13 cellular contexts compared by ENCODE assay signal in genomic region chr4:94285666-94286065, GRCh38. TPM values are rescaled to one million over a fixed set of nuclear protein-coding genes. Genes with fewer than 3 reads are reported as not detected.
A peak's percentile ranks its signal among the peaks of the same experiment; 100 is the strongest.
DNase-seq lines count a peak whose midpoint lies in the region; ATAC-seq and TF ChIP-seq lines count a peak whose summit lies in the region.
"Had no signal": no experiment of that assay in that cellular context is flagged by ENCODE, and none has a peak within 500 bp of the region (broad histone marks: within the 10 kb centered on the region; RNA-seq: fewer than 3 reads in every experiment).

No MANE protein-coding gene starts in this region.

- H3K27ac Mint-ChIP-seq in activated CD4-positive, alpha-beta T cell treated with anti-CD3 and anti-CD28 coated beads, Interleukin-2, amount 10 ng/mL, durations not matched to agents 24 days and 14 days: peak overlapping the region; percentile 43
- peak overlapping the region; percentile 17 for H3K27ac Mint-ChIP-seq in WTC11
- H3K27ac Mint-ChIP-seq: B cell; CD8-positive, alpha-beta T cell had no signal

- H3K36me3 ChIP-seq in PC-3 (ENCODE audit: low read depth, low read length): peaks cover 11% of the 10 kb centered on the region

- H3K4me1 Mint-ChIP-seq in activated CD4-positive, alpha-beta T cell treated with anti-CD3 and anti-CD28 coated beads, Interleukin-2, amount 10 ng/mL, durations not matched to agents 24 days and 14 days: peaks cover 3% of the 10 kb centered on the region
- H3K4me1 Mint-ChIP-seq in WTC11: no peaks in the 10 kb centered on the region
- H3K4me1 Mint-ChIP-seq: B cell had no signal

- no peak overlapping the region for H2AFZ ChIP-seq in PC-3 (ENCODE audit: low read length)

- BruUV-seq in PC-3 (replicated peaks; lab: Mats Ljungman, UMichigan): no TSS peak

- TF ChIP-seq CTCF in WTC11 (IDR thresholded peaks at IDR 0.05) (no peak), PC-3 (conservative IDR thresholded peaks at IDR 0.05; ENCODE audit: low read depth, low read length) (no peak)

- no peaks in the 10 kb centered on the region for H3K27me3 ChIP-seq in PC-3 (ENCODE audit: low read length)

- no peaks in the 10 kb centered on the region for H3K9me3 Mint-ChIP-seq in activated CD4-positive, alpha-beta T cell treated with anti-CD3 and anti-CD28 coated beads, Interleukin-2, amount 10 ng/mL, durations not matched to agents 24 days and 14 days
- H3K9me3 Mint-ChIP-seq in WTC11: no peaks in the 10 kb centered on the region
- H3K9me3 Mint-ChIP-seq: CD8-positive, alpha-beta T cell had no signal

- no peak overlapping the region for H3K9ac ChIP-seq in PC-3 (ENCODE audit: low read length)

- CTCF ChIA-PET in WTC11 (lab: Charles Lee): no interaction called here
- CTCF ChIA-PET in PC-3 (lab: Charles Lee): no interaction called here

- H3K27ac ChIP-seq in PC-3 (ENCODE audit: low read length): no peak overlapping the region

- no peak for DNase-seq in activated CD4-positive, alpha-beta T cell treated with anti-CD3 and anti-CD28 coated beads, Interleukin-2, amount 10 ng/mL, durations not matched to agents 24 days and 14 days
- DNase-seq in activated CD4-positive, alpha-beta T cell treated with anti-CD3 and anti-CD28 coated beads, Interleukin-2, amount 50 U/mL, for 1 hour: no peak
- DNase-seq in NCI-H1436 (lab: John Stamatoyannopoulos, UW): peak; percentile 8
- no peak for DNase-seq in WTC11 (ENCODE audit: low spot score)
- DNase-seq in mucosa of gallbladder (ENCODE audit: low spot score): peak; percentile 34
- DNase-seq in stimulated activated naive CD4-positive, alpha-beta T cell (lab: John Stamatoyannopoulos, UW): no peak
- no peak for DNase-seq in left cardiac atrium
- DNase-seq in PC-3: no peak
- DNase-seq: CD8-positive, alpha-beta T cell; NCI-H2081 treated with DMSO at 0.1 percent for 48 hours; NCI-H446 treated with DMSO at 0.1 percent for 48 hours had no signal

- no peaks in the 10 kb centered on the region for H3K27me3 Mint-ChIP-seq in activated CD4-positive, alpha-beta T cell treated with anti-CD3 and anti-CD28 coated beads, Interleukin-2, amount 10 ng/mL, durations not matched to agents 24 days and 14 days
- H3K27me3 Mint-ChIP-seq in WTC11 (ENCODE audit: low read depth): no peaks in the 10 kb centered on the region
- H3K27me3 Mint-ChIP-seq: B cell had no signal

- H3F3A ChIP-seq in PC-3 (ENCODE audit: low read length, unreplicated experiment): no peaks in the 10 kb centered on the region

- H3K4me3 ChIP-seq in PC-3 (ENCODE audit: low read length): no peak overlapping the region

- no peaks in the 10 kb centered on the region for H3K79me2 ChIP-seq in PC-3 (ENCODE audit: low read length)

- no peaks in the 10 kb centered on the region for H3K9me3 ChIP-seq in PC-3 (ENCODE audit: low read length)

- no peak overlapping the region for H3K4me2 ChIP-seq in PC-3 (ENCODE audit: low read length)

- POLR2A ChIA-PET in WTC11 (lab: Charles Lee) (no interaction called here), PC-3 (lab: Charles Lee; ENCODE audit: unreplicated experiment) (no interaction called here)

- no peak for ATAC-seq in WTC11
- no peak for ATAC-seq in left cardiac atrium
- no peak for ATAC-seq in PC-3
- ATAC-seq: CD8-positive, alpha-beta T cell had no signal

- H3K36me3 Mint-ChIP-seq in activated CD4-positive, alpha-beta T cell treated with anti-CD3 and anti-CD28 coated beads, Interleukin-2, amount 10 ng/mL, durations not matched to agents 24 days and 14 days (ENCODE audit: low read depth): peaks cover 52% of the 10 kb centered on the region
- H3K36me3 Mint-ChIP-seq in WTC11: peaks cover 56% of the 10 kb centered on the region

- intact Hi-C loops in activated CD4-positive, alpha-beta T cell treated with anti-CD3 and anti-CD28 coated beads, Interleukin-2, amount 10 ng/mL, durations not matched to agents 24 days and 14 days (cut with micrococcal nuclease): loop anchor here (2.0 kb wide), 1 partner anchor 53 kb away; no protein-coding TSS in a partner anchor
- intact Hi-C loops in left cardiac atrium (cut with DNase I): no loop called here
- intact Hi-C loops in PC-3 (cut with micrococcal nuclease): no loop called here

- no peaks in the 10 kb centered on the region for H4K20me1 ChIP-seq in PC-3 (ENCODE audit: low read length)

- H3K4me1 ChIP-seq in PC-3 (ENCODE audit: insufficient read depth, low read length): no peaks in the 10 kb centered on the region

- H3K4me3 Mint-ChIP-seq in activated CD4-positive, alpha-beta T cell treated with anti-CD3 and anti-CD28 coated beads, Interleukin-2, amount 10 ng/mL, durations not matched to agents 24 days and 14 days: no peak overlapping the region
- no peak overlapping the region for H3K4me3 Mint-ChIP-seq in WTC11
- H3K4me3 Mint-ChIP-seq: B cell; CD8-positive, alpha-beta T cell had no signal

- H3K9me2 ChIP-seq in PC-3 (replicated peaks; ENCODE audit: low read length): no peaks in the 10 kb centered on the region

TF ChIP-seq in WTC11, 78 proteins besides CTCF, POLR2A, EP300 and RAD21 (continues in another document):
- TF ChIP-seq ZNF121 (CRISPR knock-in tag; IDR thresholded peaks at IDR 0.05): no peak
- no peak for TF ChIP-seq ZSCAN18 (CRISPR knock-in tag; IDR thresholded peaks at IDR 0.05)
- no peak for TF ChIP-seq TEAD1 (CRISPR knock-in tag; IDR thresholded peaks at IDR 0.05)
- TF ChIP-seq ZNF416 (CRISPR knock-in tag; IDR thresholded peaks at IDR 0.05): no peak
- no peak for TF ChIP-seq ZNF232 (CRISPR knock-in tag; IDR thresholded peaks at IDR 0.05)
- TF ChIP-seq IRF2 (CRISPR knock-in tag; IDR thresholded peaks at IDR 0.05; ENCODE audit: borderline replicate concordance, low read depth): no peak
- no peak for TF ChIP-seq PRDM15 (CRISPR knock-in tag; IDR thresholded peaks at IDR 0.05)
- no peak for TF ChIP-seq ATF2 (CRISPR knock-in tag; IDR thresholded peaks at IDR 0.05; ENCODE audit: borderline replicate concordance, low read depth)
- no peak for TF ChIP-seq E2F4 (CRISPR knock-in tag; IDR thresholded peaks at IDR 0.05; ENCODE audit: borderline replicate concordance, low read depth)
- no peak for TF ChIP-seq NR2C2 (CRISPR knock-in tag; IDR thresholded peaks at IDR 0.05)
- no peak for TF ChIP-seq MYBL2 (CRISPR knock-in tag; IDR thresholded peaks at IDR 0.05)

RNA-seq across cellular contexts. Expression of gene HPGDS, which starts 57.0 kb away (rescaled TPM):
- not detected in 2 replicates for total RNA-seq in activated CD4-positive, alpha-beta T cell treated with anti-CD3 and anti-CD28 coated beads, Interleukin-2, amount 10 ng/mL, durations not matched to agents 24 days and 14 days
- total RNA-seq in WTC11 (2021): not detected in 3 replicates
- 7.8 TPM for total RNA-seq in mucosa of gallbladder
- total RNA-seq in left cardiac atrium: 1 to 10 TPM; 2.0 to 6.4 TPM
- not detected in 2 replicates for total RNA-seq in PC-3 (2014; rRNA removed)
- total RNA-seq: B cell; CD8-positive, alpha-beta T cell; H1 had no signal

Comparison
In these comparisons a context has a peak if more than half of its experiments do, and no peak if none do; other contexts are left out.
1. DNase-seq: peak in NCI-H1436 (single experiment) and mucosa of gallbladder (single experiment); none in activated CD4-positive, alpha-beta T cell treated with anti-CD3 and anti-CD28 coated beads, Interleukin-2, amount 10 ng/mL, durations not matched to agents 24 days and 14 days (single experiment), activated CD4-positive, alpha-beta T cell treated with anti-CD3 and anti-CD28 coated beads, Interleukin-2, amount 50 U/mL, for 1 hour (single experiment), WTC11 (single experiment), stimulated activated naive CD4-positive, alpha-beta T cell (0 of 6), left cardiac atrium (single experiment) and PC-3 (single experiment).